1 cellular context compared by ENCODE assay signal in genomic region chr6:16430661-16431089, GRCh38.
TF ChIP-seq lines count a peak whose summit lies in the region.

No MANE protein-coding gene starts in this region.

TF ChIP-seq in IMR-90, 13 proteins besides CTCF, POLR2A, EP300 and RAD21:
- TF ChIP-seq NFE2L2 (IDR thresholded peaks at IDR 0.05; ENCODE audit: low read depth, low read length) (no peak), BHLHE40 (IDR thresholded peaks at IDR 0.05; ENCODE audit: low read depth, low read length) (no peak), RCOR1 (IDR thresholded peaks at IDR 0.05; ENCODE audit: insufficient replicate concordance, low read length) (no peak), RFX5 (IDR thresholded peaks at IDR 0.05; ENCODE audit: low read depth, low read length) (no peak), SMC3 (IDR thresholded peaks at IDR 0.05; ENCODE audit: low read depth, low read length) (no peak), CHD1 (IDR thresholded peaks at IDR 0.05; ENCODE audit: low read depth, low read length) (no peak), MAFK (IDR thresholded peaks at IDR 0.05; ENCODE audit: low read depth, low read length) (no peak), MAZ (IDR thresholded peaks at IDR 0.05; ENCODE audit: borderline replicate concordance, low read depth, low read length) (no peak), FOS (IDR thresholded peaks at IDR 0.05; ENCODE audit: low read depth, low read length) (no peak), MXI1 (IDR thresholded peaks at IDR 0.05; ENCODE audit: borderline replicate concordance, low read depth, low read length) (no peak)
